11 cellular contexts compared by ENCODE assay signal in genomic region chr6:24391756-24392405, GRCh38. TPM values are rescaled to one million over a fixed set of nuclear protein-coding genes. Genes with fewer than 3 reads are reported as not detected.
DNase-seq lines count a peak whose midpoint lies in the region; ATAC-seq and TF ChIP-seq lines count a peak whose summit lies in the region.
"Had no signal": no experiment of that assay in that cellular context is flagged by ENCODE, and none has a peak within 500 bp of the region (broad histone marks: within the 10 kb centered on the region; RNA-seq: fewer than 3 reads in every experiment).

No MANE protein-coding gene starts in this region.

- intact Hi-C loops in adrenal gland (cut with DNase I) = loop anchor here in 1 of 2 donors (10.0 kb wide), 1 partner anchor 107 kb away; no protein-coding TSS in a partner anchor

- no peak overlapping the region for H4K8ac ChIP-seq in mesenchymal stem cell (ENCODE audit: low read length)

- peak overlapping the region; percentile 42 for H2AK5ac ChIP-seq in mesenchymal stem cell (ENCODE audit: low read length, severe bottlenecking)

- H3K14ac ChIP-seq in mesenchymal stem cell (ENCODE audit: low read length in 2 of 2) = no peak overlapping the region

- ATAC-seq in GM19035 (IDR thresholded peaks at IDR 0.05; ENCODE audit: unreplicated experiment) (peak; percentile 87), GM21825 (IDR thresholded peaks at IDR 0.05; ENCODE audit: unreplicated experiment) (peak; percentile 86), HG03354 (IDR thresholded peaks at IDR 0.05; ENCODE audit: poor library complexity, severe bottlenecking, unreplicated experiment) (peak; percentile 96)
- ATAC-seq: left lung, pancreas had no signal

- WGBS in mesenchymal stem cell = no CpG with 5 or more reads among the region's 2 CpGs
- 66 to 82% (median 79%) methylated on average over 2 of the region's 2 CpGs for WGBS in adrenal gland, 4 donors

- H4K91ac ChIP-seq in mesenchymal stem cell (ENCODE audit: low read length) = no peak overlapping the region

- H2BK5ac ChIP-seq in mesenchymal stem cell (ENCODE audit: low read depth, low read length, poor library complexity, severe bottlenecking) = no peak overlapping the region

- H2AFZ ChIP-seq in mesenchymal stem cell (ENCODE audit: low read depth, low read length) = no peak overlapping the region

- H3K18ac ChIP-seq in mesenchymal stem cell (ENCODE audit: low read depth in 1 of 2, low read length in 2 of 2) = no peak overlapping the region

- no peaks in the 10 kb centered on the region for H3K79me1 ChIP-seq in mesenchymal stem cell (replicated peaks; ENCODE audit: low read length, poor library complexity, severe bottlenecking)

- no peak overlapping the region for H3K4me2 ChIP-seq in mesenchymal stem cell (ENCODE audit: low read length, poor library complexity, severe bottlenecking)

- no peak overlapping the region for H2BK12ac ChIP-seq in mesenchymal stem cell (ENCODE audit: low read length in 2 of 2)

- H3K23ac ChIP-seq in mesenchymal stem cell (ENCODE audit: low read length in 2 of 2) = no peak overlapping the region

- H3K4ac ChIP-seq in mesenchymal stem cell (ENCODE audit: low read depth in 1 of 2, low read length in 2 of 2) = no peak overlapping the region

- TF ChIP-seq CTCF in adrenal gland (IDR thresholded peaks at IDR 0.05) = no peak

- H3K9me3 ChIP-seq in mesenchymal stem cell (ENCODE audit: control insufficient read depth, low read length) = no peaks in the 10 kb centered on the region
- no peaks in the 10 kb centered on the region for H3K9me3 ChIP-seq in adrenal gland (replicated peaks in 1 of 3)
- H3K9me3 ChIP-seq: left lung, pancreas had no signal

- no peak overlapping the region for H2BK15ac ChIP-seq in mesenchymal stem cell (ENCODE audit: low read depth, poor library complexity, severe bottlenecking)

- no peak overlapping the region for H3K4me3 ChIP-seq in mesenchymal stem cell (ENCODE audit: insufficient read depth in 1 of 2, low read depth in 1 of 2, low read length in 2 of 2)
- H3K4me3 ChIP-seq in adrenal gland = no peak overlapping the region
- H3K4me3 ChIP-seq: left lung, pancreas had no signal

- H3K27me3 ChIP-seq in mesenchymal stem cell (ENCODE audit: control insufficient read depth in 1 of 2, insufficient read depth in 1 of 2, low read length in 2 of 2) = no peaks in the 10 kb centered on the region
- H3K27me3 ChIP-seq in adrenal gland = peaks cover 8% of the 10 kb centered on the region
- H3K27me3 ChIP-seq: left lung, pancreas had no signal

- no peaks in the 10 kb centered on the region for H3K36me3 ChIP-seq in mesenchymal stem cell (ENCODE audit: control insufficient read depth in 1 of 2, insufficient read depth in 2 of 2, low read depth in 1 of 2, low read length in 2 of 2)
- H3K36me3 ChIP-seq in adrenal gland (replicated peaks in 1 of 2) = no peaks in the 10 kb centered on the region
- H3K36me3 ChIP-seq: left lung, pancreas had no signal

- no peaks in the 10 kb centered on the region for H3K4me1 ChIP-seq in mesenchymal stem cell (ENCODE audit: control insufficient read depth, insufficient read depth, low read depth, low read length)
- no peaks in the 10 kb centered on the region for H3K4me1 ChIP-seq in adrenal gland (replicated peaks in 1 of 2)
- H3K4me1 ChIP-seq: left lung, pancreas had no signal

- H2BK120ac ChIP-seq in mesenchymal stem cell (ENCODE audit: low read depth, low read length) = no peak overlapping the region

- TF ChIP-seq POLR2A in adrenal gland (IDR thresholded peaks at IDR 0.05) = no peak

- no peak overlapping the region for H3K9ac ChIP-seq in mesenchymal stem cell (ENCODE audit: low read length)

- H3K27ac ChIP-seq in mesenchymal stem cell (ENCODE audit: low read length, poor library complexity, severe bottlenecking) (no peak overlapping the region), adrenal gland (no peak overlapping the region)
- H3K27ac ChIP-seq: left lung, pancreas had no signal

- DNase-seq in mesenchymal stem cell (no peak), activated gamma-delta T cell treated with Interleukin-2 at 50 U/mL for 16 hours (no peak), COR-L47 (lab: John Stamatoyannopoulos, UW) (no peak), NCI-H2081 treated with DMSO at 0.1 percent for 48 hours (lab: John Stamatoyannopoulos, UW) (no peak), adrenal gland (no peak)
- DNase-seq: KG1, left lung, pancreas had no signal

RNA-seq across cellular contexts. Expression of gene MRS2, which starts 10.9 kb away (rescaled TPM):
- polyA plus RNA-seq in mesenchymal stem cell (2013, experiment 1 of 2) = 18.7 TPM
- polyA plus RNA-seq in mesenchymal stem cell (2013, experiment 2 of 2) = 19.3 TPM
- total RNA-seq in adrenal gland = 10 to 100 TPM; 23.4 to 41.3 (median 27.7) TPM
- polyA plus RNA-seq in adrenal gland = 10 to 100 TPM; 11.2 to 30.5 (median 11.8) TPM

RNA-seq across cellular contexts. Expression of gene DCDC2, which starts 34.0 kb away (rescaled TPM):
- polyA plus RNA-seq in mesenchymal stem cell (2013, experiment 1 of 2) = 0.04 TPM
- 0.08 TPM for polyA plus RNA-seq in mesenchymal stem cell (2013, experiment 2 of 2)
- total RNA-seq in adrenal gland = 1 to 10 TPM in 4 of 8 donors, under 1 TPM in 4; 0.52 to 3.6 (median 1.0) TPM
- polyA plus RNA-seq in adrenal gland = 1 to 10 TPM in 2 of 3 donors, under 1 TPM in 1; 0.18 to 1.2 (median 1.1) TPM
